9 cellular contexts compared by ENCODE assay signal in genomic region chr2:233061007-233061590, GRCh38. TPM values are rescaled to one million over a fixed set of nuclear protein-coding genes. Genes with fewer than 3 reads are reported as not detected.
DNase-seq lines count a peak whose midpoint lies in the region; ATAC-seq and TF ChIP-seq lines count a peak whose summit lies in the region.
"Had no signal": no experiment of that assay in that cellular context is flagged by ENCODE, and none has a peak within 500 bp of the region (broad histone marks: within the 10 kb centered on the region; RNA-seq: fewer than 3 reads in every experiment).

No MANE protein-coding gene starts in this region.

- TF ChIP-seq CTCF in CD8-positive, alpha-beta T cell (IDR thresholded peaks at IDR 0.05), result no peak
- TF ChIP-seq CTCF in PC-9 (conservative IDR thresholded peaks at IDR 0.05), result no peak

- H3K9me2 ChIP-seq in PC-9 (ENCODE audit: insufficient read depth), result no peaks in the 10 kb centered on the region

- H3K9me3 Mint-ChIP-seq in CD8-positive, alpha-beta T cell, result no peaks in the 10 kb centered on the region

- H3F3A ChIP-seq in PC-9 (ENCODE audit: insufficient read depth, low read depth), result no peaks in the 10 kb centered on the region

- no peaks in the 10 kb centered on the region for H4K20me1 ChIP-seq in PC-9 (ENCODE audit: insufficient read depth)

- POLR2A ChIA-PET in CD8-positive, alpha-beta T cell (lab: Charles Lee), result interaction anchor here (0.7 to 5.6 kb wide), 15 partner anchors 9 to 207 kb away, joined by 3 to 89 read pairs (median 5); partner anchors contain the start of gene ATG16L1
- POLR2A ChIA-PET in PC-9 (lab: Charles Lee; ENCODE audit: unreplicated experiment), result interaction anchor here (0.5 kb wide), 2 partner anchors 15 to 434 kb away, joined by 5 to 6 read pairs; no protein-coding TSS in a partner anchor

- peaks cover 1% of the 10 kb centered on the region for H3K36me3 ChIP-seq in CD8-positive, alpha-beta T cell (ENCODE audit: insufficient read depth, low read length)
- H3K36me3 ChIP-seq in mucosa of stomach (ENCODE audit: control insufficient read depth, insufficient read depth, low read length) (no peaks in the 10 kb centered on the region), PC-9 (ENCODE audit: low read depth) (no peaks in the 10 kb centered on the region)
- H3K36me3 ChIP-seq: pancreas had no signal

- no peak overlapping the region for H3K4me2 ChIP-seq in PC-9

- intact Hi-C loops in CD8-positive, alpha-beta T cell (cut with DNase I, micrococcal nuclease), result loop anchor here (2.0 to 10.0 kb wide), 4 partner anchors 24 to 294 kb away; partner anchors contain the start of genes ATG16L1 (in 2 of the 2) and DGKD (in 1 of the 2)
- intact Hi-C loops in PC-9 (cut with micrococcal nuclease; ENCODE audit: unreplicated experiment), result no loop called here

- no peaks in the 10 kb centered on the region for H3K9me3 ChIP-seq in CD8-positive, alpha-beta T cell (ENCODE audit: low read length)
- H3K9me3 ChIP-seq in mucosa of stomach (ENCODE audit: control insufficient read depth, low read length) (no peaks in the 10 kb centered on the region), PC-9 (ENCODE audit: insufficient read depth, low read depth) (no peaks in the 10 kb centered on the region)
- H3K9me3 ChIP-seq: pancreas had no signal

- no peak overlapping the region for H2AFZ ChIP-seq in PC-9

- H3K4me1 Mint-ChIP-seq in CD8-positive, alpha-beta T cell (ENCODE audit: low read depth), result peaks cover 47% of the 10 kb centered on the region

- no peaks in the 10 kb centered on the region for H3K79me2 ChIP-seq in PC-9 (ENCODE audit: low read depth)

- no peak for DNase-seq in CD8-positive, alpha-beta T cell
- peak; percentile 57 for DNase-seq in activated CD4-positive, CD25-positive, alpha-beta regulatory T cell treated with anti-CD3 and anti-CD28 coated beads, Interleukin-2, amount 50 U/mL, for 72 hours
- no peak for DNase-seq in globus pallidus (ENCODE audit: low spot score)
- no peak for DNase-seq in D341Med (ENCODE audit: low spot score)
- DNase-seq in PC-9, result no peak
- DNase-seq in kidney glomerular epithelial cell (lab: John Stamatoyannopoulos, UW), result no peak

- H3K4me1 ChIP-seq in CD8-positive, alpha-beta T cell (ENCODE audit: insufficient read depth, low read length), result peaks cover 43% of the 10 kb centered on the region
- H3K4me1 ChIP-seq in mucosa of stomach (ENCODE audit: control insufficient read depth, insufficient read depth, low read length) (peaks cover 39% of the 10 kb centered on the region), PC-9 (replicated peaks; ENCODE audit: insufficient read depth) (no peaks in the 10 kb centered on the region)
- H3K4me1 ChIP-seq: pancreas had no signal

- H3K27ac ChIP-seq in CD8-positive, alpha-beta T cell (ENCODE audit: low read depth, low read length), result peak overlapping the region; percentile 64
- no peak overlapping the region for H3K27ac ChIP-seq in PC-9

- no peak for ATAC-seq in CD8-positive, alpha-beta T cell
- ATAC-seq in GM19452 (IDR thresholded peaks at IDR 0.05; ENCODE audit: unreplicated experiment), result peak; percentile 16

- peak overlapping the region; percentile 94 for H3K27ac Mint-ChIP-seq in CD8-positive, alpha-beta T cell

- CTCF ChIA-PET in CD8-positive, alpha-beta T cell (lab: Charles Lee), result interaction anchor here (0.9 to 3.5 kb wide), 15 partner anchors 11 to 262 kb away, joined by 3 to 38 read pairs (median 4); partner anchors contain the start of gene ATG16L1
- CTCF ChIA-PET in PC-9 (lab: Charles Lee), result no interaction called here

- no peaks in the 10 kb centered on the region for H3K27me3 ChIP-seq in CD8-positive, alpha-beta T cell (ENCODE audit: insufficient read depth, low read length)
- H3K27me3 ChIP-seq in mucosa of stomach (ENCODE audit: control insufficient read depth, insufficient read depth, low read length) (no peaks in the 10 kb centered on the region), PC-9 (ENCODE audit: insufficient read depth, low read depth) (no peaks in the 10 kb centered on the region)
- H3K27me3 ChIP-seq: pancreas had no signal

- peak overlapping the region; percentile 47 for H3K9ac ChIP-seq in mucosa of stomach (ENCODE audit: low read length)

- peak overlapping the region; percentile 83 for H3K4me3 ChIP-seq in CD8-positive, alpha-beta T cell (ENCODE audit: low read depth, low read length)
- no peak overlapping the region for H3K4me3 ChIP-seq in mucosa of stomach (ENCODE audit: low read length)
- no peak overlapping the region for H3K4me3 ChIP-seq in PC-9

- BruUV-seq in PC-9 (replicated peaks; lab: Mats Ljungman, UMichigan), result no TSS peak

- peak overlapping the region; percentile 95 for H3K4me3 Mint-ChIP-seq in CD8-positive, alpha-beta T cell

- no peaks in the 10 kb centered on the region for H3K27me3 Mint-ChIP-seq in CD8-positive, alpha-beta T cell (ENCODE audit: low read depth)

- peaks cover 46% of the 10 kb centered on the region for H3K36me3 Mint-ChIP-seq in CD8-positive, alpha-beta T cell

RNA-seq across cellular contexts. Expression of gene INPP5D, which starts 1.0 kb away (rescaled TPM):
- 100 to 1,000 TPM; 105 to 121 TPM for total RNA-seq in CD8-positive, alpha-beta T cell
- total RNA-seq in PC-9 (2021), result 0.55 and 0.74 TPM in 2 replicates

RNA-seq across cellular contexts. Expression of gene NEU2, which starts 28.6 kb away (rescaled TPM):
- total RNA-seq in CD8-positive, alpha-beta T cell, result not detected
- not detected in 2 replicates for total RNA-seq in PC-9 (2021)
- total RNA-seq: pancreas had no signal

RNA-seq across cellular contexts. Expression of gene NGEF, which starts 48.0 kb away (rescaled TPM):
- total RNA-seq in CD8-positive, alpha-beta T cell, result not detected
- total RNA-seq in PC-9 (2021), result 52.2 and 55.3 TPM in 2 replicates

Comparison
In these comparisons a context has a peak if more than half of its experiments do, and no peak if none do; other contexts are left out.
1. RNA of gene INPP5D, which starts 1.0 kb away (total RNA-seq): 105 to 121 TPM in CD8-positive, alpha-beta T cell; 0.55 to 0.74 TPM in PC-9; every median in the first group is over 10 times any median in the second.
2. RNA of gene NGEF, which starts 48.0 kb away (total RNA-seq): 52.2 to 55.3 TPM in PC-9; not detected in CD8-positive, alpha-beta T cell; every median in the first group is over 10 times any median in the second.